In genomic region chr1:29752141-29752540, GRCh38 we compare ENCODE assay signal across 19 cellular contexts.
DNase-seq lines count a peak whose midpoint lies in the region; ATAC-seq and TF ChIP-seq lines count a peak whose summit lies in the region.
"Had no signal": no experiment of that assay in that cellular context is flagged by ENCODE, and none has a peak within 500 bp of the region (broad histone marks: within the 10 kb centered on the region; RNA-seq: fewer than 3 reads in every experiment).

No MANE protein-coding gene starts in this region.

- CTCF ChIA-PET in PC-3 (lab: Charles Lee), result no interaction called here

- H3K36me3 Mint-ChIP-seq in endodermal cell (ENCODE audit: low read depth) (no peaks in the 10 kb centered on the region), neural progenitor cell (no peaks in the 10 kb centered on the region)

- ATAC-seq in PC-3 (no peak), GM18505 (IDR thresholded peaks at IDR 0.05; ENCODE audit: unreplicated experiment) (no peak)
- ATAC-seq: Panc1, right cardiac atrium had no signal

- intact Hi-C loops in PC-3 (cut with micrococcal nuclease), result no loop called here

- no peak overlapping the region for H3K4me2 ChIP-seq in PC-3 (ENCODE audit: low read length)
- H3K4me2 ChIP-seq in neural progenitor cell, result no peak overlapping the region
- H3K4me2 ChIP-seq: BLaER1 treated with 17β-estradiol and CSF1 and Interleukin-3, amounts not matched to agents 10 nM and 100 nM had no signal

- H3K36me3 ChIP-seq in PC-3 (ENCODE audit: low read depth, low read length) (no peaks in the 10 kb centered on the region), endodermal cell (ENCODE audit: control insufficient read depth, insufficient read depth, low read length) (no peaks in the 10 kb centered on the region), neural progenitor cell (no peaks in the 10 kb centered on the region)
- H3K36me3 ChIP-seq: BLaER1 treated with 17β-estradiol and CSF1 and Interleukin-3, amounts not matched to agents 10 nM and 100 nM had no signal

- H2AFZ ChIP-seq in PC-3 (ENCODE audit: low read length) (no peak overlapping the region), neural progenitor cell (replicated peaks) (no peak overlapping the region)

- H3K27me3 Mint-ChIP-seq in endodermal cell (ENCODE audit: insufficient read depth) (peaks cover 4% of the 10 kb centered on the region), neural progenitor cell (ENCODE audit: insufficient read depth, low read depth) (peaks cover 22% of the 10 kb centered on the region)

- no peaks in the 10 kb centered on the region for H3K4me1 Mint-ChIP-seq in endodermal cell
- no peaks in the 10 kb centered on the region for H3K4me1 Mint-ChIP-seq in neural progenitor cell
- H3K4me1 Mint-ChIP-seq: central memory CD8-positive, alpha-beta T cell; nephron had no signal

- H3K4me3 Mint-ChIP-seq in endodermal cell, result no peak overlapping the region
- H3K4me3 Mint-ChIP-seq in neural progenitor cell, result no peak overlapping the region
- H3K4me3 Mint-ChIP-seq: central memory CD8-positive, alpha-beta T cell; nephron had no signal

- POLR2A ChIA-PET in PC-3 (lab: Charles Lee; ENCODE audit: unreplicated experiment), result no interaction called here

- no peaks in the 10 kb centered on the region for H3K9me3 ChIP-seq in PC-3 (ENCODE audit: low read length)
- no peaks in the 10 kb centered on the region for H3K9me3 ChIP-seq in endodermal cell (ENCODE audit: control insufficient read depth, low read length)
- no peaks in the 10 kb centered on the region for H3K9me3 ChIP-seq in neural progenitor cell (ENCODE audit: low read depth)
- H3K9me3 ChIP-seq: BLaER1 treated with 17β-estradiol and CSF1 and Interleukin-3, amounts not matched to agents 10 nM and 100 nM had no signal

- 19 to 26% methylated on average over 7 to 8 of the region's 8 CpGs for WGBS in endodermal cell (ENCODE audit: insufficient coverage in 1 of 2, insufficient read length in 1 of 2), 2 experiments

- no peaks in the 10 kb centered on the region for H3K79me2 ChIP-seq in PC-3 (ENCODE audit: low read length)
- no peaks in the 10 kb centered on the region for H3K79me2 ChIP-seq in neural progenitor cell (ENCODE audit: low read depth)

- H3K4me1 ChIP-seq in PC-3 (ENCODE audit: insufficient read depth, low read length), result no peaks in the 10 kb centered on the region
- no peaks in the 10 kb centered on the region for H3K4me1 ChIP-seq in endodermal cell (ENCODE audit: control insufficient read depth, insufficient read depth, low read length)
- H3K4me1 ChIP-seq in neural progenitor cell, result no peaks in the 10 kb centered on the region

- TF ChIP-seq POLR2A in GM18505 (IDR thresholded peaks at IDR 0.05; ENCODE audit: borderline replicate concordance, extremely low read depth, insufficient read depth, insufficient read length), result no peak

- no peaks in the 10 kb centered on the region for H3K9me2 ChIP-seq in PC-3 (replicated peaks; ENCODE audit: low read length)

- DNase-seq in EH (ENCODE audit: low read depth) (peak; percentile 7), PC-3 (peak; percentile 7), endodermal cell (peak; percentile 82), neural progenitor cell (ENCODE audit: low spot score) (peak; percentile 78), T-helper 9 cell (no peak), NCI-H1694 (lab: John Stamatoyannopoulos, UW) (no peak)
- DNase-seq: activated CD4-positive, alpha-beta T cell treated with anti-CD3 and anti-CD28 coated beads, Interleukin-2, amount 50 U/mL, for 4 hours; foreskin melanocyte; IMR-90; NCI-H2081 treated with DMSO at 0.1 percent for 48 hours; NCI-H526 treated with DMSO at 0.1 percent for 48 hours; right cardiac atrium; stimulated activated CD4-positive, alpha-beta T cell treated with anti-CD3 and anti-CD28 coated beads, Interleukin-1b, Interleukin-23, amount 100 ng/mL, for 48 hours had no signal

- H3K27ac ChIP-seq in PC-3 (ENCODE audit: low read length) (no peak overlapping the region), endodermal cell (ENCODE audit: low read depth, low read length) (no peak overlapping the region), neural progenitor cell (no peak overlapping the region)
- H3K27ac ChIP-seq: BLaER1 treated with 17β-estradiol and CSF1 and Interleukin-3, amounts not matched to agents 10 nM and 100 nM had no signal

- TF ChIP-seq CTCF in PC-3 (conservative IDR thresholded peaks at IDR 0.05; ENCODE audit: low read depth, low read length), result no peak
- TF ChIP-seq CTCF in endodermal cell (conservative IDR thresholded peaks at IDR 0.05), result no peak
- no peak for TF ChIP-seq CTCF in neural progenitor cell (IDR thresholded peaks at IDR 0.05)

- H3K4me3 ChIP-seq in PC-3 (ENCODE audit: low read length), result no peak overlapping the region
- no peak overlapping the region for H3K4me3 ChIP-seq in endodermal cell (ENCODE audit: low read length)
- H3K4me3 ChIP-seq in neural progenitor cell, result no peak overlapping the region
- H3K4me3 ChIP-seq: BLaER1 treated with 17β-estradiol and CSF1 and Interleukin-3, amounts not matched to agents 10 nM and 100 nM had no signal

- BruUV-seq in PC-3 (replicated peaks; lab: Mats Ljungman, UMichigan), result no TSS peak

- no peak overlapping the region for H3K27ac Mint-ChIP-seq in endodermal cell
- H3K27ac Mint-ChIP-seq in neural progenitor cell, result no peak overlapping the region
- H3K27ac Mint-ChIP-seq: activated T-helper 2 cell treated with anti-CD3 and anti-CD28 coated beads, Interferon-gamma antibody, Interleukin-2, Interleukin-4, amounts not matched to agents 10 μg/mL and 5 μg/mL and 100 μg/mL, durations not matched to agents 14 hours and 24 hours and 36 hours; nephron had no signal

- H3F3A ChIP-seq in PC-3 (ENCODE audit: low read length, unreplicated experiment), result no peaks in the 10 kb centered on the region
- no peaks in the 10 kb centered on the region for H3F3A ChIP-seq in neural progenitor cell (ENCODE audit: low read depth)

- H3K27me3 ChIP-seq in PC-3 (ENCODE audit: low read length) (no peaks in the 10 kb centered on the region), endodermal cell (ENCODE audit: control insufficient read depth, insufficient read depth, low read length, poor library complexity, severe bottlenecking) (peaks cover 6% of the 10 kb centered on the region), neural progenitor cell (peaks cover 3% of the 10 kb centered on the region)
- H3K27me3 ChIP-seq: BLaER1 treated with 17β-estradiol and CSF1 and Interleukin-3, amounts not matched to agents 10 nM and 100 nM had no signal

- no peak overlapping the region for H3K9ac ChIP-seq in PC-3 (ENCODE audit: low read length)
- H3K9ac ChIP-seq in endodermal cell (ENCODE audit: extremely low read depth, low read length, poor library complexity, severe bottlenecking), result no peak overlapping the region
- no peak overlapping the region for H3K9ac ChIP-seq in neural progenitor cell
- H3K9ac ChIP-seq: BLaER1 treated with 17β-estradiol and CSF1 and Interleukin-3, amounts not matched to agents 10 nM and 100 nM had no signal

- H3K9me3 Mint-ChIP-seq in endodermal cell (no peaks in the 10 kb centered on the region), neural progenitor cell (no peaks in the 10 kb centered on the region)
- H3K9me3 Mint-ChIP-seq: activated T-helper 2 cell treated with anti-CD3 and anti-CD28 coated beads, Interferon-gamma antibody, Interleukin-2, Interleukin-4, amounts not matched to agents 10 μg/mL and 5 μg/mL and 100 μg/mL, durations not matched to agents 14 hours and 24 hours and 36 hours; central memory CD8-positive, alpha-beta T cell; nephron had no signal

- H4K20me1 ChIP-seq in PC-3 (ENCODE audit: low read length), result no peaks in the 10 kb centered on the region
- H4K20me1 ChIP-seq in neural progenitor cell (ENCODE audit: low read depth), result peaks cover 5% of the 10 kb centered on the region

Comparison
In these comparisons a context has a peak if more than half of its experiments do, and no peak if none do; other contexts are left out.
1. DNase-seq: peak in EH (single experiment), PC-3 (single experiment), endodermal cell (single experiment) and neural progenitor cell (single experiment); none in T-helper 9 cell (single experiment) and NCI-H1694 (single experiment).